In genomic region chr1:110212165-110213142, GRCh38 we compare ENCODE assay signal across 8 cellular contexts. TPM values are rescaled to one million over a fixed set of nuclear protein-coding genes. Genes with fewer than 3 reads are reported as not detected.
DNase-seq lines count a peak whose midpoint lies in the region; ATAC-seq and TF ChIP-seq lines count a peak whose summit lies in the region.

No MANE protein-coding gene starts in this region.

- intact Hi-C loops in ovary (cut with DNase I) (loop anchor here in 1 of 4 donors (10.0 kb wide), 1 partner anchor 192 kb away; the partner anchor contains the start of gene LAMTOR5), aorta (cut with DNase I) (loop anchor here in 1 of 2 donors (1.0 kb wide), 1 partner anchor 34 kb away; no protein-coding TSS in a partner anchor)

- 47 to 53% (median 51%) methylated on average over 20 to 21 of the region's 21 CpGs for WGBS in ovary, 3 donors
- 61 to 62% methylated on average over 21 of the region's 21 CpGs for WGBS in aorta, 2 donors

- no peaks in the 10 kb centered on the region for H3K36me3 ChIP-seq in effector memory CD4-positive, alpha-beta T cell (ENCODE audit: control insufficient read depth, insufficient read depth, low read length)
- H3K36me3 ChIP-seq in ovary, result no peaks in the 10 kb centered on the region
- H3K36me3 ChIP-seq in aorta (ENCODE audit: control insufficient read depth in 1 of 2, insufficient read depth in 2 of 2, low read length in 1 of 2), result no peaks in the 10 kb centered on the region

- TF ChIP-seq EP300 in ovary (IDR thresholded peaks at IDR 0.05), result no peak

- DNase-seq in GM03348 (ENCODE audit: low spot score) (peak; percentile 50), NCI-H510A (lab: John Stamatoyannopoulos, UW) (peak; percentile 24), ovary (peak in 4 of 5 donors; percentile 30 to 46 (median 43)), aorta (no peak), NK-92 (lab: John Stamatoyannopoulos, UW; ENCODE audit: unreplicated experiment) (no peak)
- DNase-seq in effector memory CD4-positive, alpha-beta T cell, result no peak

- no peak for TF ChIP-seq POLR2A in ovary (IDR thresholded peaks at IDR 0.05)

- H3K27ac ChIP-seq in effector memory CD4-positive, alpha-beta T cell (ENCODE audit: insufficient read depth, low read length, poor library complexity, severe bottlenecking), result no peak overlapping the region
- H3K27ac ChIP-seq in ovary (no peak overlapping the region), aorta (ENCODE audit: low read depth in 1 of 2, low read length in 2 of 2) (no peak overlapping the region)

- no peak for TF ChIP-seq CTCF in ovary (IDR thresholded peaks at IDR 0.05)

- no peaks in the 10 kb centered on the region for H3K27me3 ChIP-seq in effector memory CD4-positive, alpha-beta T cell (replicated peaks; ENCODE audit: control insufficient read depth, insufficient read depth, low read length, poor library complexity, severe bottlenecking)
- H3K27me3 ChIP-seq in ovary (no peaks in the 10 kb centered on the region), aorta (ENCODE audit: control insufficient read depth in 1 of 2, insufficient read depth in 2 of 2, low read length in 1 of 2) (no peaks in the 10 kb centered on the region)

- ATAC-seq in aorta (ENCODE audit: low FRiP score) (no peak), GM21360 (IDR thresholded peaks at IDR 0.05; ENCODE audit: unreplicated experiment) (no peak), HG02885 (IDR thresholded peaks at IDR 0.05; ENCODE audit: poor library complexity, unreplicated experiment) (no peak)

- H3K9me3 ChIP-seq in effector memory CD4-positive, alpha-beta T cell (ENCODE audit: control insufficient read depth, low read length), result no peaks in the 10 kb centered on the region
- H3K9me3 ChIP-seq in ovary (no peaks in the 10 kb centered on the region), aorta (ENCODE audit: control insufficient read depth, low read length) (no peaks in the 10 kb centered on the region)

- peak overlapping the region; percentile 69 for H3K4me3 ChIP-seq in effector memory CD4-positive, alpha-beta T cell (ENCODE audit: insufficient read depth, low read depth, low read length, poor library complexity, severe bottlenecking)
- H3K4me3 ChIP-seq in ovary, result peak overlapping the region; percentile 66
- H3K4me3 ChIP-seq in aorta (ENCODE audit: low read length in 2 of 2), result no peak overlapping the region

- H3K4me1 ChIP-seq in effector memory CD4-positive, alpha-beta T cell (ENCODE audit: control insufficient read depth, insufficient read depth, low read length, poor library complexity, severe bottlenecking), result peaks cover 29% of the 10 kb centered on the region
- peaks cover 13% of the 10 kb centered on the region for H3K4me1 ChIP-seq in ovary (ENCODE audit: insufficient read depth)
- H3K4me1 ChIP-seq in aorta (ENCODE audit: control insufficient read depth in 1 of 2, insufficient read depth in 2 of 2, low read length in 2 of 2), result no peaks in the 10 kb centered on the region

RNA-seq across cellular contexts. Expression of gene KCNC4, which starts 2.3 kb away (rescaled TPM):
- total RNA-seq in ovary (10 to 100 TPM in 5 of 7 donors, 1 to 10 TPM in 2; 5.5 to 18.0 (median 14.2) TPM), aorta (10 to 100 TPM; 18.2 to 22.6 TPM)
- polyA plus RNA-seq in ovary (1 to 10 TPM; 3.2 to 5.0 TPM), aorta (1 to 10 TPM in 1 of 2 donors, under 1 TPM in 1; 0.75 to 4.8 TPM)

Comparison
In these comparisons a context has a peak if more than half of its experiments do, and no peak if none do; other contexts are left out.
1. DNase-seq: peak in GM03348 (single experiment), NCI-H510A (single experiment) and ovary (4 of 5); none in effector memory CD4-positive, alpha-beta T cell (0 of 3), aorta (0 of 2) and NK-92 (single experiment).
2. H3K4me3 ChIP-seq: peak in effector memory CD4-positive, alpha-beta T cell (single experiment) and ovary (single experiment); none in aorta (0 of 2).